ENCODE assay signal across 1 cellular context in genomic region chr19:916645-917322, GRCh38.
TF ChIP-seq lines count a peak whose summit lies in the region.

No MANE protein-coding gene starts in this region.

TF ChIP-seq in HCT116, 20 proteins besides CTCF, POLR2A, EP300 and RAD21 (continued from another document):
- no peak for TF ChIP-seq SP1 (IDR thresholded peaks at IDR 0.05; ENCODE audit: low read depth)
